ENCODE assay signal across 12 cellular contexts in genomic region chr2:1081411-1082225, GRCh38.
A peak's percentile ranks its signal among the peaks of the same experiment; 100 is the strongest.
DNase-seq lines count a peak whose midpoint lies in the region; ATAC-seq and TF ChIP-seq lines count a peak whose summit lies in the region.
"Had no signal": no experiment of that assay in that cellular context is flagged by ENCODE, and none has a peak within 500 bp of the region (broad histone marks: within the 10 kb centered on the region; RNA-seq: fewer than 3 reads in every experiment).

No MANE protein-coding gene starts in this region.

- H3K27ac ChIP-seq in heart right ventricle (no peak overlapping the region), stomach (no peak overlapping the region)
- H3K27ac ChIP-seq: sigmoid colon had no signal

- no peak for TF ChIP-seq CTCF in heart right ventricle (IDR thresholded peaks at IDR 0.05)
- no peak for TF ChIP-seq CTCF in stomach (IDR thresholded peaks at IDR 0.05)

- peaks cover 0 to 13% (median 0%) of the 10 kb centered on the region in 7 donors for H3K27me3 ChIP-seq in heart right ventricle
- H3K27me3 ChIP-seq in stomach, result peaks cover 0 to 10% (median 0%) of the 10 kb centered on the region in 3 donors

- DNase-seq in GM04503 (ENCODE audit: low read depth) (peak; percentile 7), astrocyte of the hippocampus (ENCODE audit: low read depth, low spot score) (peak; percentile 55), heart right ventricle (peak; percentile 47 to 50), stomach (peak; percentile 43), NCI-H1105 (lab: John Stamatoyannopoulos, UW) (no peak), NK-92 (lab: John Stamatoyannopoulos, UW; ENCODE audit: unreplicated experiment) (no peak)
- no peak for DNase-seq in activated naive CD4-positive, alpha-beta T cell treated with Interleukin-2 at 50 U/mL for 16 hours
- DNase-seq: activated CD4-positive, alpha-beta T cell treated with anti-CD3 and anti-CD28 coated beads, Interleukin-2, amount 10 ng/mL, durations not matched to agents 7 days and 5 days; activated T-cell treated with anti-CD3 and anti-CD28 coated beads, Interleukin-2, amount 50 U/mL, for 72 hours; Caco-2; naive thymus-derived CD8-positive, alpha-beta T cell; sigmoid colon had no signal

- ATAC-seq in heart right ventricle, result peak in 7 of 8 donors; percentile 33 to 68 (median 61)
- ATAC-seq: activated T-cell treated with anti-CD3 and anti-CD28 coated beads, Interleukin-2, amount 50 U/mL, for 72 hours; naive thymus-derived CD8-positive, alpha-beta T cell had no signal

- TF ChIP-seq EP300 in stomach (IDR thresholded peaks at IDR 0.05), result no peak

- H3K36me3 ChIP-seq in heart right ventricle, result no peaks in the 10 kb centered on the region
- no peaks in the 10 kb centered on the region for H3K36me3 ChIP-seq in stomach
- H3K36me3 ChIP-seq: sigmoid colon had no signal

- intact Hi-C loops in heart right ventricle (cut with DNase I) (no loop called here), stomach (cut with DNase I; ENCODE audit: low total_unique reads) (no loop called here)

- H3K4me3 ChIP-seq in heart right ventricle (no peak overlapping the region), stomach (no peak overlapping the region)
- H3K4me3 ChIP-seq: sigmoid colon had no signal

- H3K9me3 ChIP-seq in heart right ventricle (no peaks in the 10 kb centered on the region), stomach (no peaks in the 10 kb centered on the region)
- H3K9me3 ChIP-seq: Caco-2, sigmoid colon had no signal

- no peak for TF ChIP-seq POLR2A in stomach (IDR thresholded peaks at IDR 0.05)

- H3K4me1 ChIP-seq in heart right ventricle, result peaks cover 0 to 8% (median 0%) of the 10 kb centered on the region in 9 donors
- H3K4me1 ChIP-seq in stomach, result no peaks in the 10 kb centered on the region
- H3K4me1 ChIP-seq: Caco-2, sigmoid colon had no signal

- 56 to 58% methylated on average over 15 of the region's 15 CpGs for WGBS in heart right ventricle, 2 donors
- 62 to 74% (median 71%) methylated on average over 15 of the region's 15 CpGs for WGBS in stomach, 5 donors

Comparison
In these comparisons a context has a peak if more than half of its experiments do, and no peak if none do; other contexts are left out.
1. DNase-seq: peak in GM04503 (single experiment), astrocyte of the hippocampus (single experiment), heart right ventricle (2 of 2) and stomach (single experiment); none in activated naive CD4-positive, alpha-beta T cell treated with Interleukin-2 at 50 U/mL for 16 hours (single experiment), NCI-H1105 (single experiment) and NK-92 (single experiment).